7 cellular contexts compared by ENCODE assay signal in genomic region chr9:14315754-14316573, GRCh38. TPM values are rescaled to one million over a fixed set of nuclear protein-coding genes. Genes with fewer than 3 reads are reported as not detected.
DNase-seq lines count a peak whose midpoint lies in the region; ATAC-seq and TF ChIP-seq lines count a peak whose summit lies in the region.

No MANE protein-coding gene starts in this region.

- no peak for ATAC-seq in left colon
- no peak for ATAC-seq in GM18517 (IDR thresholded peaks at IDR 0.05; ENCODE audit: unreplicated experiment)

- intact Hi-C loops in left colon (cut with DNase I, micrococcal nuclease), result no loop called here

- in situ Hi-C loops in GM13977 (cut with MboI; ENCODE audit: low pct_unique_long_range_greater_than_20kb, low sequenced_read_pairs, unreplicated experiment), result no loop called here

- H3K27ac ChIP-seq in substantia nigra (ENCODE audit: low read depth, low read length, poor library complexity, severe bottlenecking), result peak overlapping the region; percentile 88

- DNase-seq in GM13977 (ENCODE audit: low spot score) (peak; percentile 20), NCI-H446 (lab: John Stamatoyannopoulos, UW) (peak; percentile 99 to 100), cerebellum (ENCODE audit: low spot score) (peak; percentile 41), left colon (peak; percentile 38 to 52), substantia nigra (lab: John Stamatoyannopoulos, UW) (peak in 11 of 49 donors; percentile 18 to 65 (median 61)), SW 1271 (lab: John Stamatoyannopoulos, UW) (no peak)

- no peak for TF ChIP-seq CTCF in GM13977 (IDR thresholded peaks at IDR 0.05; ENCODE audit: extremely low read depth, insufficient read depth, missing control alignments)

RNA-seq across cellular contexts. Expression of gene NFIB, which starts 2.0 kb away (rescaled TPM):
- total RNA-seq in cerebellum, result 236 TPM
- 10 to 100 TPM; 45.2 to 74.7 TPM for total RNA-seq in left colon

Comparison
In these comparisons a context has a peak if more than half of its experiments do, and no peak if none do; other contexts are left out.
1. DNase-seq: peak in GM13977 (single experiment), NCI-H446 (2 of 2), cerebellum (single experiment) and left colon (2 of 2); none in SW 1271 (0 of 2).